23 cellular contexts compared by ENCODE assay signal in genomic region chr3:174548841-174549623, GRCh38.
"Had no signal": no experiment of that assay in that cellular context is flagged by ENCODE, and none has a peak within 500 bp of the region (broad histone marks: within the 10 kb centered on the region; RNA-seq: fewer than 3 reads in every experiment).

No MANE protein-coding gene starts in this region.

- H3K27ac Mint-ChIP-seq: activated CD4-positive, alpha-beta memory T cell treated with anti-CD3 and anti-CD28 coated beads for 36 hours; activated CD4-positive, alpha-beta T cell treated with anti-CD3 and anti-CD28 coated beads, Interleukin-2, amount 10 ng/mL, durations not matched to agents 7 days and 5 days; activated naive CD4-positive, alpha-beta T cell treated with anti-CD3 and anti-CD28 coated beads, Interleukin-2, amount 10 ng/mL, durations not matched to agents 7 days and 5 days; activated naive CD8-positive, alpha-beta T cell treated with anti-CD3 and anti-CD28 coated beads for 36 hours; activated T-helper 17 cell treated with anti-CD3 and anti-CD28 coated beads, Interleukin-2, amount 50 U/mL, for 72 hours; IgD-negative memory B cell had no signal

- H3K27me3 Mint-ChIP-seq: activated CD4-positive, alpha-beta memory T cell treated with anti-CD3 and anti-CD28 coated beads for 36 hours; activated CD4-positive, alpha-beta T cell treated with anti-CD3 and anti-CD28 coated beads, Interleukin-2, amount 10 ng/mL, durations not matched to agents 7 days and 5 days; activated naive CD4-positive, alpha-beta T cell treated with anti-CD3 and anti-CD28 coated beads, Interleukin-2, amount 10 ng/mL, durations not matched to agents 7 days and 5 days; activated naive CD8-positive, alpha-beta T cell treated with anti-CD3 and anti-CD28 coated beads for 36 hours; activated T-helper 17 cell treated with anti-CD3 and anti-CD28 coated beads, Interleukin-2, amount 50 U/mL, for 72 hours; IgD-negative memory B cell had no signal

- ATAC-seq: activated T-cell treated with anti-CD3 and anti-CD28 coated beads, Interleukin-2, amount 50 U/mL, for 4 hours; activated T-helper 17 cell treated with anti-CD3 and anti-CD28 coated beads, Interleukin-2, amount 50 U/mL, for 72 hours; PC-3 had no signal

- H3K9me3 Mint-ChIP-seq: activated CD4-positive, alpha-beta memory T cell treated with anti-CD3 and anti-CD28 coated beads for 36 hours; activated CD4-positive, alpha-beta T cell treated with anti-CD3 and anti-CD28 coated beads, Interleukin-2, amount 10 ng/mL, durations not matched to agents 7 days and 5 days; activated naive CD4-positive, alpha-beta T cell treated with anti-CD3 and anti-CD28 coated beads, Interleukin-2, amount 10 ng/mL, durations not matched to agents 7 days and 5 days; activated naive CD8-positive, alpha-beta T cell treated with anti-CD3 and anti-CD28 coated beads for 36 hours; activated T-cell treated with anti-CD3 and anti-CD28 coated beads, Interleukin-2, amount 50 U/mL, for 4 hours; IgD-negative memory B cell had no signal

- H3K36me3 Mint-ChIP-seq: activated CD4-positive, alpha-beta memory T cell treated with anti-CD3 and anti-CD28 coated beads for 36 hours; activated naive CD4-positive, alpha-beta T cell treated with anti-CD3 and anti-CD28 coated beads, Interleukin-2, amount 10 ng/mL, durations not matched to agents 7 days and 5 days; activated naive CD8-positive, alpha-beta T cell treated with anti-CD3 and anti-CD28 coated beads for 36 hours; IgD-negative memory B cell had no signal

- H3K4me3 Mint-ChIP-seq: activated CD4-positive, alpha-beta memory T cell treated with anti-CD3 and anti-CD28 coated beads for 36 hours; activated CD4-positive, alpha-beta T cell treated with anti-CD3 and anti-CD28 coated beads, Interleukin-2, amount 10 ng/mL, durations not matched to agents 7 days and 5 days; activated naive CD4-positive, alpha-beta T cell treated with anti-CD3 and anti-CD28 coated beads, Interleukin-2, amount 10 ng/mL, durations not matched to agents 7 days and 5 days; activated naive CD8-positive, alpha-beta T cell treated with anti-CD3 and anti-CD28 coated beads for 36 hours; activated T-cell treated with anti-CD3 and anti-CD28 coated beads, Interleukin-2, amount 50 U/mL, for 4 hours; activated T-helper 17 cell treated with anti-CD3 and anti-CD28 coated beads, Interleukin-2, amount 50 U/mL, for 72 hours; IgD-negative memory B cell had no signal

- DNase-seq: activated CD4-positive, alpha-beta memory T cell treated with anti-CD3 and anti-CD28 coated beads for 36 hours; activated CD4-positive, alpha-beta T cell treated with anti-CD3 and anti-CD28 coated beads, Interleukin-2, amount 10 ng/mL, durations not matched to agents 7 days and 5 days; activated CD4-positive, CD25-positive, alpha-beta regulatory T cell; activated CD8-positive, alpha-beta memory T cell treated with anti-CD3 and anti-CD28 coated beads for 24 hours; activated gamma-delta T cell; activated naive CD4-positive, alpha-beta T cell treated with anti-CD3 and anti-CD28 coated beads, Interleukin-2, amount 10 ng/mL, durations not matched to agents 7 days and 5 days; activated naive CD8-positive, alpha-beta T cell treated with anti-CD3 and anti-CD28 coated beads for 36 hours; activated T-cell treated with anti-CD3 and anti-CD28 coated beads, Interleukin-2, amount 50 U/mL, for 4 hours; brain microvascular endothelial cell; cerebellar nuclear complex; KG1; NCI-H1105; NCI-H1436; NCI-H1930; NCI-H446; NCI-H524; PC-3; SHP77 treated with DMSO at 0.1 percent for 48 hours; T-helper 1 cell had no signal

- H3K27me3 ChIP-seq: brain microvascular endothelial cell, cardiac muscle cell had no signal

- H3K27ac ChIP-seq: brain microvascular endothelial cell, cardiac muscle cell, VCaP had no signal

- H3K4me3 ChIP-seq: cardiac muscle cell had no signal

- H3K36me3 ChIP-seq: brain microvascular endothelial cell, cardiac muscle cell had no signal

- H3K4me1 Mint-ChIP-seq: activated CD4-positive, alpha-beta T cell treated with anti-CD3 and anti-CD28 coated beads, Interleukin-2, amount 10 ng/mL, durations not matched to agents 7 days and 5 days; activated naive CD4-positive, alpha-beta T cell treated with anti-CD3 and anti-CD28 coated beads, Interleukin-2, amount 10 ng/mL, durations not matched to agents 7 days and 5 days; activated naive CD8-positive, alpha-beta T cell treated with anti-CD3 and anti-CD28 coated beads for 36 hours; activated T-helper 17 cell treated with anti-CD3 and anti-CD28 coated beads, Interleukin-2, amount 50 U/mL, for 72 hours; IgD-negative memory B cell had no signal
